In genomic region chr11:121366970-121367369, GRCh38 we compare ENCODE assay signal across 10 cellular contexts.
DNase-seq lines count a peak whose midpoint lies in the region; ATAC-seq lines count a peak whose summit lies in the region.
"Had no signal": no experiment of that assay in that cellular context is flagged by ENCODE, and none has a peak within 500 bp of the region (broad histone marks: within the 10 kb centered on the region; RNA-seq: fewer than 3 reads in every experiment).

No MANE protein-coding gene starts in this region.

- no peaks in the 10 kb centered on the region for H3K9me3 ChIP-seq in SJCRH30 (replicated peaks)
- H3K9me3 ChIP-seq: right lobe of liver had no signal

- H3K4me3 ChIP-seq in SJCRH30: no peak overlapping the region
- H3K4me3 ChIP-seq: right lobe of liver had no signal

- H3K27ac ChIP-seq in SJCRH30: no peak overlapping the region

- DNase-seq in DMS79 (lab: John Stamatoyannopoulos, UW) (peak; percentile 99), NCI-H187 (lab: John Stamatoyannopoulos, UW) (peak; percentile 80 to 89), left kidney (ENCODE audit: low read depth, low spot score) (peak; percentile 70), SJCRH30 (no peak), globus pallidus (ENCODE audit: low spot score) (no peak)
- no peak for DNase-seq in activated CD8-positive, alpha-beta memory T cell treated with anti-CD3 and anti-CD28 coated beads for 24 hours
- DNase-seq: activated CD4-positive, CD25-positive, alpha-beta regulatory T cell treated with anti-CD3 and anti-CD28 coated beads, Interleukin-2, amount 50 U/mL, for 72 hours; right lobe of liver had no signal

- H3K27me3 ChIP-seq in SJCRH30: no peaks in the 10 kb centered on the region
- H3K27me3 ChIP-seq: right lobe of liver had no signal

- H3K4me1 ChIP-seq in SJCRH30: no peaks in the 10 kb centered on the region
- H3K4me1 ChIP-seq: right lobe of liver had no signal

- no peaks in the 10 kb centered on the region for H3K36me3 ChIP-seq in SJCRH30
- H3K36me3 ChIP-seq: right lobe of liver had no signal

- peak; percentile 35 for ATAC-seq in GM19395 (IDR thresholded peaks at IDR 0.05; ENCODE audit: unreplicated experiment)
- no peak for ATAC-seq in HG03457 (IDR thresholded peaks at IDR 0.05; ENCODE audit: unreplicated experiment)

Comparison
In these comparisons a context has a peak if more than half of its experiments do, and no peak if none do; other contexts are left out.
1. DNase-seq: peak in DMS79 (single experiment), NCI-H187 (2 of 2) and left kidney (single experiment); none in activated CD8-positive, alpha-beta memory T cell treated with anti-CD3 and anti-CD28 coated beads for 24 hours (single experiment), SJCRH30 (0 of 2) and globus pallidus (single experiment).